1 cellular context compared by ENCODE assay signal in the genomic region with DNA sequence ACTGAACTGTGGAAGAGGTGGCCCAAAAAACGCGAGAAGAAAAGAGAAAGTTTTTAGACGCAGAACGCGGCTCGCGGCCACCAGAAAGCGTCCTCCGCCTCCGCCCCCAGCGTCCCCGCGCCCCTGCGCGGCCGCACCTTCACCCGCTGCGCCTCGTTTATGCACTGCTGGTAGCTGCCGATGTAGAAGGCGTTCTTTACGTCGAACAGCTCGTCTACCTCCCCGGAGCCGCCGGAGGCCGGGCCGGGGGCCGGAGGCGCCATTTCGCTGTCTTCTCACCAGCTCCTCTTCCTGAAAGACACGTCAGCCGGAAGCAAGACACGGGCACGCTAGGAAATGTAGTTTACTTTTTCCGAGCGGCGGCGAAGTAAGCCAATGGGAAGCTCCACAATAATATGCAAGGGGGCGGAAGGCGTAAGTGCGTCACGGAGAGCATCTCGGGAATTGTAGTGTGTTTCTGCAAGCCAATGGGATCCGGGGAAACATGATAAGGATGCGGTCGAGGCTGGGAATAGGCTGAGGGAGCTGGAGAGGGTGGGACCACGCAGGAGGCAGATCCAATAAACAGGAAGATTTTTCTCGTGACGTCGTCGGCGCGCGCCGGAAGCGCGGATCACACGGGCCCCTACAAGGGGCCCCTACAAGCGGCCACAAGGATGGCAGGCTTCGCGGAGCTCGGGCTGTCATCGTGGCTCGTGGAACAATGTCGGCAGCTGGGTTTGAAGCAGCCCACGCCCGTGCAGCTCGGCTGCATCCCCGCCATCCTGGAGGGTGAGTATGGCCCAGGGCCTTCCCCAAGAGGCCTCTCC.
TF ChIP-seq lines count a peak whose summit lies in the region.

A gene (minus strand): TSS at position 302 of the 809 bp plus-strand sequence. CDS start 39 bp downstream, at position 263.
A gene with protein sequence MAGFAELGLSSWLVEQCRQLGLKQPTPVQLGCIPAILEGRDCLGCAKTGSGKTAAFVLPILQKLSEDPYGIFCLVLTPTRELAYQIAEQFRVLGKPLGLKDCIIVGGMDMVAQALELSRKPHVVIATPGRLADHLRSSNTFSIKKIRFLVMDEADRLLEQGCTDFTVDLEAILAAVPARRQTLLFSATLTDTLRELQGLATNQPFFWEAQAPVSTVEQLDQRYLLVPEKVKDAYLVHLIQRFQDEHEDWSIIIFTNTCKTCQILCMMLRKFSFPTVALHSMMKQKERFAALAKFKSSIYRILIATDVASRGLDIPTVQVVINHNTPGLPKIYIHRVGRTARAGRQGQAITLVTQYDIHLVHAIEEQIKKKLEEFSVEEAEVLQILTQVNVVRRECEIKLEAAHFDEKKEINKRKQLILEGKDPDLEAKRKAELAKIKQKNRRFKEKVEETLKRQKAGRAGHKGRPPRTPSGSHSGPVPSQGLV (plus strand): TSS at position 630 of the 809 bp plus-strand sequence. CDS start 27 bp downstream, at position 657.

TF ChIP-seq in K562, 482 proteins besides CTCF, POLR2A, EP300 and RAD21 (continued from another document and continues in another):
- TF ChIP-seq TEAD2 (tag; IDR thresholded peaks at IDR 0.05) (no peak), ILK (tag; IDR thresholded peaks at IDR 0.05; ENCODE audit: borderline replicate concordance, low read depth) (no peak), MEIS2 (IDR thresholded peaks at IDR 0.05; ENCODE audit: partially characterized antibody) (no peak), ZNF324 (CRISPR knock-in tag; IDR thresholded peaks at IDR 0.05) (no peak), SIX5 (IDR thresholded peaks at IDR 0.05; ENCODE audit: borderline replicate concordance in 1 of 2, insufficient read depth in 1 of 2, low read depth in 1 of 2, low read length in 2 of 2) (peak; percentile 87 to 92), ZNF197 (CRISPR knock-in tag; IDR thresholded peaks at IDR 0.05; ENCODE audit: low read depth) (no peak), ZNF263 (CRISPR knock-in tag; IDR thresholded peaks at IDR 0.05; ENCODE audit: borderline replicate concordance) (no peak), TAF15 (IDR thresholded peaks at IDR 0.05; ENCODE audit: low read depth, low read length) (no peak), FOXJ3 (CRISPR knock-in tag; IDR thresholded peaks at IDR 0.05) (no peak), BRCA1 (IDR thresholded peaks at IDR 0.05) (no peak), BRCA1 (CRISPR knock-in tag; IDR thresholded peaks at IDR 0.05) (no peak), CBX3 (IDR thresholded peaks at IDR 0.05; ENCODE audit: borderline replicate concordance in 1 of 2, low read length in 2 of 2) (no peak; a peak in 1 of 3 replicates), SMAD2 (IDR thresholded peaks at IDR 0.05; ENCODE audit: low read depth, low read length) (no peak), CREM (IDR thresholded peaks at IDR 0.05; ENCODE audit: low read depth) (peak; percentile 97), SAFB (IDR thresholded peaks at IDR 0.05; ENCODE audit: borderline replicate concordance, low read depth, low read length) (no peak), RB1 (IDR thresholded peaks at IDR 0.05; ENCODE audit: low read depth) (peak; percentile 64; the same call in 1 of the 2 replicates), ZNF41 (CRISPR knock-in tag; conservative IDR thresholded peaks at IDR 0.05) (no peak), HNRNPUL1 (IDR thresholded peaks at IDR 0.05; ENCODE audit: low read length) (no peak), CEBPG (CRISPR knock-in tag; IDR thresholded peaks at IDR 0.05) (no peak), CEBPG (tag; conservative IDR thresholded peaks at IDR 0.05 in 1 of 2, IDR thresholded peaks at IDR 0.05 in 1 of 2) (no peak), SMARCC2 (IDR thresholded peaks at IDR 0.05; ENCODE audit: low read depth) (no peak), L3MBTL2 (IDR thresholded peaks at IDR 0.05) (no peak; the same call in 1 of the 2 replicates), ZKSCAN3 (CRISPR knock-in tag; IDR thresholded peaks at IDR 0.05) (no peak), SMC3 (conservative IDR thresholded peaks at IDR 0.05; ENCODE audit: insufficient read depth, low read depth, low read length) (no peak), HDAC2 (IDR thresholded peaks at IDR 0.05) (peak; percentile 93), DIDO1 (tag; IDR thresholded peaks at IDR 0.05; ENCODE audit: low read depth) (peak; percentile 89), CBX5 (IDR thresholded peaks at IDR 0.05; ENCODE audit: borderline replicate concordance, low read depth) (no peak), ETV5 (CRISPR knock-in tag; IDR thresholded peaks at IDR 0.05; ENCODE audit: low read depth) (peak; percentile 83; the same call in 1 of the 2 replicates), RFX7 (CRISPR knock-in tag; IDR thresholded peaks at IDR 0.05) (no peak), ZNF561 (CRISPR knock-in tag; conservative IDR thresholded peaks at IDR 0.05) (no peak), FOXK2 (conservative IDR thresholded peaks at IDR 0.05 in 1 of 2, IDR thresholded peaks at IDR 0.05 in 1 of 2; ENCODE audit: low read depth in 2 of 2) (peak; percentile 98 to 99), YBX1 (IDR thresholded peaks at IDR 0.05) (no peak), NONO (IDR thresholded peaks at IDR 0.05; ENCODE audit: low read depth in 2 of 2, low read length in 1 of 2) (0 out of 4 replicates have a peak, but pooled peaks of 1 of the 2 experiments have one; percentile 33), NR2C2 (CRISPR knock-in tag; IDR thresholded peaks at IDR 0.05) (no peak), NR2C2 (tag; IDR thresholded peaks at IDR 0.05) (peak; percentile 89), CHCHD3 (CRISPR knock-in tag; IDR thresholded peaks at IDR 0.05) (no peak), LEF1 (IDR thresholded peaks at IDR 0.05) (no peak), NR4A1 (CRISPR knock-in tag; IDR thresholded peaks at IDR 0.05) (no peak), NR4A1 (tag; IDR thresholded peaks at IDR 0.05) (no peak), CC2D1A (IDR thresholded peaks at IDR 0.05) (no peak)
- TF ChIP-seq, protein P1, sequence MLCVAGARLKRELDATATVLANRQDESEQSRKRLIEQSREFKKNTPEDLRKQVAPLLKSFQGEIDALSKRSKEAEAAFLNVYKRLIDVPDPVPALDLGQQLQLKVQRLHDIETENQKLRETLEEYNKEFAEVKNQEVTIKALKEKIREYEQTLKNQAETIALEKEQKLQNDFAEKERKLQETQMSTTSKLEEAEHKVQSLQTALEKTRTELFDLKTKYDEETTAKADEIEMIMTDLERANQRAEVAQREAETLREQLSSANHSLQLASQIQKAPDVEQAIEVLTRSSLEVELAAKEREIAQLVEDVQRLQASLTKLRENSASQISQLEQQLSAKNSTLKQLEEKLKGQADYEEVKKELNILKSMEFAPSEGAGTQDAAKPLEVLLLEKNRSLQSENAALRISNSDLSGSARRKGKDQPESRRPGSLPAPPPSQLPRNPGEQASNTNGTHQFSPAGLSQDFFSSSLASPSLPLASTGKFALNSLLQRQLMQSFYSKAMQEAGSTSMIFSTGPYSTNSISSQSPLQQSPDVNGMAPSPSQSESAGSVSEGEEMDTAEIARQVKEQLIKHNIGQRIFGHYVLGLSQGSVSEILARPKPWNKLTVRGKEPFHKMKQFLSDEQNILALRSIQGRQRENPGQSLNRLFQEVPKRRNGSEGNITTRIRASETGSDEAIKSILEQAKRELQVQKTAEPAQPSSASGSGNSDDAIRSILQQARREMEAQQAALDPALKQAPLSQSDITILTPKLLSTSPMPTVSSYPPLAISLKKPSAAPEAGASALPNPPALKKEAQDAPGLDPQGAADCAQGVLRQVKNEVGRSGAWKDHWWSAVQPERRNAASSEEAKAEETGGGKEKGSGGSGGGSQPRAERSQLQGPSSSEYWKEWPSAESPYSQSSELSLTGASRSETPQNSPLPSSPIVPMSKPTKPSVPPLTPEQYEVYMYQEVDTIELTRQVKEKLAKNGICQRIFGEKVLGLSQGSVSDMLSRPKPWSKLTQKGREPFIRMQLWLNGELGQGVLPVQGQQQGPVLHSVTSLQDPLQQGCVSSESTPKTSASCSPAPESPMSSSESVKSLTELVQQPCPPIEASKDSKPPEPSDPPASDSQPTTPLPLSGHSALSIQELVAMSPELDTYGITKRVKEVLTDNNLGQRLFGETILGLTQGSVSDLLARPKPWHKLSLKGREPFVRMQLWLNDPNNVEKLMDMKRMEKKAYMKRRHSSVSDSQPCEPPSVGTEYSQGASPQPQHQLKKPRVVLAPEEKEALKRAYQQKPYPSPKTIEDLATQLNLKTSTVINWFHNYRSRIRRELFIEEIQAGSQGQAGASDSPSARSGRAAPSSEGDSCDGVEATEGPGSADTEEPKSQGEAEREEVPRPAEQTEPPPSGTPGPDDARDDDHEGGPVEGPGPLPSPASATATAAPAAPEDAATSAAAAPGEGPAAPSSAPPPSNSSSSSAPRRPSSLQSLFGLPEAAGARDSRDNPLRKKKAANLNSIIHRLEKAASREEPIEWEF (CRISPR knock-in tag; IDR thresholded peaks at IDR 0.05): no peak
- TF ChIP-seq, protein P2, sequence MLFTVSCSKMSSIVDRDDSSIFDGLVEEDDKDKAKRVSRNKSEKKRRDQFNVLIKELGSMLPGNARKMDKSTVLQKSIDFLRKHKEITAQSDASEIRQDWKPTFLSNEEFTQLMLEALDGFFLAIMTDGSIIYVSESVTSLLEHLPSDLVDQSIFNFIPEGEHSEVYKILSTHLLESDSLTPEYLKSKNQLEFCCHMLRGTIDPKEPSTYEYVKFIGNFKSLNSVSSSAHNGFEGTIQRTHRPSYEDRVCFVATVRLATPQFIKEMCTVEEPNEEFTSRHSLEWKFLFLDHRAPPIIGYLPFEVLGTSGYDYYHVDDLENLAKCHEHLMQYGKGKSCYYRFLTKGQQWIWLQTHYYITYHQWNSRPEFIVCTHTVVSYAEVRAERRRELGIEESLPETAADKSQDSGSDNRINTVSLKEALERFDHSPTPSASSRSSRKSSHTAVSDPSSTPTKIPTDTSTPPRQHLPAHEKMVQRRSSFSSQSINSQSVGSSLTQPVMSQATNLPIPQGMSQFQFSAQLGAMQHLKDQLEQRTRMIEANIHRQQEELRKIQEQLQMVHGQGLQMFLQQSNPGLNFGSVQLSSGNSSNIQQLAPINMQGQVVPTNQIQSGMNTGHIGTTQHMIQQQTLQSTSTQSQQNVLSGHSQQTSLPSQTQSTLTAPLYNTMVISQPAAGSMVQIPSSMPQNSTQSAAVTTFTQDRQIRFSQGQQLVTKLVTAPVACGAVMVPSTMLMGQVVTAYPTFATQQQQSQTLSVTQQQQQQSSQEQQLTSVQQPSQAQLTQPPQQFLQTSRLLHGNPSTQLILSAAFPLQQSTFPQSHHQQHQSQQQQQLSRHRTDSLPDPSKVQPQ (CRISPR knock-in tag; IDR thresholded peaks at IDR 0.05; ENCODE audit: borderline replicate concordance): no peak
- TF ChIP-seq, protein P3, sequence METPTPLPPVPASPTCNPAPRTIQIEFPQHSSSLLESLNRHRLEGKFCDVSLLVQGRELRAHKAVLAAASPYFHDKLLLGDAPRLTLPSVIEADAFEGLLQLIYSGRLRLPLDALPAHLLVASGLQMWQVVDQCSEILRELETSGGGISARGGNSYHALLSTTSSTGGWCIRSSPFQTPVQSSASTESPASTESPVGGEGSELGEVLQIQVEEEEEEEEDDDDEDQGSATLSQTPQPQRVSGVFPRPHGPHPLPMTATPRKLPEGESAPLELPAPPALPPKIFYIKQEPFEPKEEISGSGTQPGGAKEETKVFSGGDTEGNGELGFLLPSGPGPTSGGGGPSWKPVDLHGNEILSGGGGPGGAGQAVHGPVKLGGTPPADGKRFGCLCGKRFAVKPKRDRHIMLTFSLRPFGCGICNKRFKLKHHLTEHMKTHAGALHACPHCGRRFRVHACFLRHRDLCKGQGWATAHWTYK (CRISPR knock-in tag; IDR thresholded peaks at IDR 0.05): no peak; the same call in none of the 2 replicates
- TF ChIP-seq, protein P4, sequence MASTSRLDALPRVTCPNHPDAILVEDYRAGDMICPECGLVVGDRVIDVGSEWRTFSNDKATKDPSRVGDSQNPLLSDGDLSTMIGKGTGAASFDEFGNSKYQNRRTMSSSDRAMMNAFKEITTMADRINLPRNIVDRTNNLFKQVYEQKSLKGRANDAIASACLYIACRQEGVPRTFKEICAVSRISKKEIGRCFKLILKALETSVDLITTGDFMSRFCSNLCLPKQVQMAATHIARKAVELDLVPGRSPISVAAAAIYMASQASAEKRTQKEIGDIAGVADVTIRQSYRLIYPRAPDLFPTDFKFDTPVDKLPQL (IDR thresholded peaks at IDR 0.05; ENCODE audit: extremely low read depth, insufficient read length): no peak
- TF ChIP-seq, protein P5, sequence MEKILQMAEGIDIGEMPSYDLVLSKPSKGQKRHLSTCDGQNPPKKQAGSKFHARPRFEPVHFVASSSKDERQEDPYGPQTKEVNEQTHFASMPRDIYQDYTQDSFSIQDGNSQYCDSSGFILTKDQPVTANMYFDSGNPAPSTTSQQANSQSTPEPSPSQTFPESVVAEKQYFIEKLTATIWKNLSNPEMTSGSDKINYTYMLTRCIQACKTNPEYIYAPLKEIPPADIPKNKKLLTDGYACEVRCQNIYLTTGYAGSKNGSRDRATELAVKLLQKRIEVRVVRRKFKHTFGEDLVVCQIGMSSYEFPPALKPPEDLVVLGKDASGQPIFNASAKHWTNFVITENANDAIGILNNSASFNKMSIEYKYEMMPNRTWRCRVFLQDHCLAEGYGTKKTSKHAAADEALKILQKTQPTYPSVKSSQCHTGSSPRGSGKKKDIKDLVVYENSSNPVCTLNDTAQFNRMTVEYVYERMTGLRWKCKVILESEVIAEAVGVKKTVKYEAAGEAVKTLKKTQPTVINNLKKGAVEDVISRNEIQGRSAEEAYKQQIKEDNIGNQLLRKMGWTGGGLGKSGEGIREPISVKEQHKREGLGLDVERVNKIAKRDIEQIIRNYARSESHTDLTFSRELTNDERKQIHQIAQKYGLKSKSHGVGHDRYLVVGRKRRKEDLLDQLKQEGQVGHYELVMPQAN (IDR thresholded peaks at IDR 0.05; ENCODE audit: borderline replicate concordance): peak; percentile 100
- TF ChIP-seq, protein P6, sequence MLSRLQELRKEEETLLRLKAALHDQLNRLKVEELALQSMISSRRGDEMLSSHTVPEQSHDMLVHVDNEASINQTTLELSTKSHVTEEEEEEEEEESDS (CRISPR knock-in tag; IDR thresholded peaks at IDR 0.05): no peak
- TF ChIP-seq, protein P7, sequence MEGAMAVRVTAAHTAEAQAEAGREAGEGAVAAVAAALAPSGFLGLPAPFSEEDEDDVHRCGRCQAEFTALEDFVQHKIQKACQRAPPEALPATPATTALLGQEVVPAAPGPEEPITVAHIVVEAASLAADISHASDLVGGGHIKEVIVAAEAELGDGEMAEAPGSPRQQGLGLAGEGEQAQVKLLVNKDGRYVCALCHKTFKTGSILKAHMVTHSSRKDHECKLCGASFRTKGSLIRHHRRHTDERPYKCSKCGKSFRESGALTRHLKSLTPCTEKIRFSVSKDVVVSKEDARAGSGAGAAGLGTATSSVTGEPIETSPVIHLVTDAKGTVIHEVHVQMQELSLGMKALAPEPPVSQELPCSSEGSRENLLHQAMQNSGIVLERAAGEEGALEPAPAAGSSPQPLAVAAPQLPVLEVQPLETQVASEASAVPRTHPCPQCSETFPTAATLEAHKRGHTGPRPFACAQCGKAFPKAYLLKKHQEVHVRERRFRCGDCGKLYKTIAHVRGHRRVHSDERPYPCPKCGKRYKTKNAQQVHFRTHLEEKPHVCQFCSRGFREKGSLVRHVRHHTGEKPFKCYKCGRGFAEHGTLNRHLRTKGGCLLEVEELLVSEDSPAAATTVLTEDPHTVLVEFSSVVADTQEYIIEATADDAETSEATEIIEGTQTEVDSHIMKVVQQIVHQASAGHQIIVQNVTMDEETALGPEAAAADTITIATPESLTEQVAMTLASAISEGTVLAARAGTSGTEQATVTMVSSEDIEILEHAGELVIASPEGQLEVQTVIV (CRISPR knock-in tag; IDR thresholded peaks at IDR 0.05; ENCODE audit: borderline replicate concordance): no peak
- TF ChIP-seq, protein P8, sequence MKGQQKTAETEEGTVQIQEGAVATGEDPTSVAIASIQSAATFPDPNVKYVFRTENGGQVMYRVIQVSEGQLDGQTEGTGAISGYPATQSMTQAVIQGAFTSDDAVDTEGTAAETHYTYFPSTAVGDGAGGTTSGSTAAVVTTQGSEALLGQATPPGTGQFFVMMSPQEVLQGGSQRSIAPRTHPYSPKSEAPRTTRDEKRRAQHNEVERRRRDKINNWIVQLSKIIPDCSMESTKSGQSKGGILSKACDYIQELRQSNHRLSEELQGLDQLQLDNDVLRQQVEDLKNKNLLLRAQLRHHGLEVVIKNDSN (CRISPR knock-in tag; IDR thresholded peaks at IDR 0.05): no peak; the same call in 1 of the 2 replicates
